Comparison of ENCODE assay signal across 20 cellular contexts in the genomic region with DNA sequence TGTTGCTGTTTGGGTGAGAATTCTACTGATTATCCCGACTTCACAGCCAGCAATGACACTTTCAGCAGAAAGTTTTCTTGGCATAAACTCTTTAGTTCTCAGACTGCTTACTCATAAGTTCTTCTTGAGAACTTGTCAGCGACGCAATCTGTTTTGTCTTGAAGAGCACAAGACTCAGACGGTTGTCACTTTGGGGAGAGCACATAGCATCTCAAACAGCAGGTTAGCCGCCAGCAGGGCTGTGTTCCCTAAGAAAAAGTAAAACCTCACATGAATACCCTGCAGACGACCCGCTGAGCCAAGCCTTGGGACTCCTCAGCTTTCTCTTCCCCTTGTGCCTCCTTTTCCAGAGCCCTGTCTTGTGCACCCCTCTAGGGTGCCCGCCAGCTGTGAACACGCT. TPM values are rescaled to one million over a fixed set of nuclear protein-coding genes. Genes with fewer than 3 reads are reported as not detected.
DNase-seq lines count a peak whose midpoint lies in the region; ATAC-seq, FAIRE-seq and TF ChIP-seq lines count a peak whose summit lies in the region.
"Had no signal": no experiment of that assay in that cellular context is flagged by ENCODE, and none has a peak within 500 bp of the region (broad histone marks: within the 10 kb centered on the region; RNA-seq: fewer than 3 reads in every experiment).

No MANE protein-coding gene starts in this region.

- no peaks in the 10 kb centered on the region for H3K9me3 Mint-ChIP-seq in activated B cell treated with CpG ODN at 0.5 μM for 24 hours

- no peaks in the 10 kb centered on the region for H3K27me3 Mint-ChIP-seq in activated B cell treated with CpG ODN at 0.5 μM for 24 hours

- TF ChIP-seq CTCF in activated B cell treated with CpG ODN at 0.5 μM for 24 hours (IDR thresholded peaks at IDR 0.05): no peak
- TF ChIP-seq CTCF in fibroblast of the aortic adventitia (IDR thresholded peaks at IDR 0.05; ENCODE audit: insufficient read depth, low read length): no peak
- TF ChIP-seq CTCF in retinal pigment epithelial cell (conservative IDR thresholded peaks at IDR 0.05; ENCODE audit: low read depth, low read length): no peak
- TF ChIP-seq CTCF in esophagus muscularis mucosa (IDR thresholded peaks at IDR 0.05): no peak

- CTCF ChIA-PET in activated B cell treated with CpG ODN at 0.5 μM for 24 hours (lab: Charles Lee): no interaction called here

- peak overlapping the region; percentile 24 for H3K4me3 Mint-ChIP-seq in activated B cell treated with CpG ODN at 0.5 μM for 24 hours

- TF ChIP-seq POLR2A in esophagus muscularis mucosa (IDR thresholded peaks at IDR 0.05; ENCODE audit: low read depth) (no peak), GM12891 (IDR thresholded peaks at IDR 0.05; ENCODE audit: low read depth, low read length) (no peak)

- DNase-seq in GM03348 (ENCODE audit: low spot score): peak; percentile 50
- DNase-seq in activated B cell treated with CpG ODN at 0.5 μM for 24 hours: no peak
- DNase-seq in fibroblast of the aortic adventitia (ENCODE audit: low read depth): peak; percentile 38
- peak; percentile 46 for DNase-seq in retinal pigment epithelial cell (ENCODE audit: low read depth)
- no peak for DNase-seq in cerebellar nuclear complex (lab: John Stamatoyannopoulos, UW)
- DNase-seq in esophagus muscularis mucosa (ENCODE audit: extremely low spot score): no peak
- no peak for DNase-seq in DMS79 (lab: John Stamatoyannopoulos, UW)
- DNase-seq in GM12891 (ENCODE audit: insufficient read length, low spot score): no peak
- DNase-seq: activated CD8-positive, alpha-beta memory T cell treated with anti-CD3 and anti-CD28 coated beads for 24 hours; left ventricle myocardium superior; NCI-H1092 treated with DMSO at 0.1 percent for 48 hours; NCI-H2171; NCI-H774; Peyer's patch; right cardiac atrium; stimulated activated CD4-positive, alpha-beta T cell treated with anti-CD3 and anti-CD28 coated beads, Interleukin-2, amount 100 ng/mL, for 24 hours; SW 1271; testis had no signal

- H3K36me3 ChIP-seq in esophagus muscularis mucosa: peaks cover 3 to 43% (median 25%) of the 10 kb centered on the region in 4 donors

- 75% methylated on average over 9 of the region's 9 CpGs for WGBS in esophagus muscularis mucosa

- H3K4me3 ChIP-seq in fibroblast of the aortic adventitia (ENCODE audit: low read depth, low read length) (no peak overlapping the region), retinal pigment epithelial cell (ENCODE audit: low read length) (no peak overlapping the region), esophagus muscularis mucosa (no peak overlapping the region)
- H3K4me3 ChIP-seq: Peyer's patch, testis had no signal

- peaks cover 43% of the 10 kb centered on the region for H3K4me1 Mint-ChIP-seq in activated B cell treated with CpG ODN at 0.5 μM for 24 hours

- POLR2A ChIA-PET in activated B cell treated with CpG ODN at 0.5 μM for 24 hours (lab: Charles Lee): no interaction called here

- H3K27ac Mint-ChIP-seq in activated B cell treated with CpG ODN at 0.5 μM for 24 hours: peak overlapping the region; percentile 86

- no peaks in the 10 kb centered on the region for H3K27me3 ChIP-seq in esophagus muscularis mucosa
- H3K27me3 ChIP-seq: Peyer's patch, testis had no signal

- TF ChIP-seq EP300 in esophagus muscularis mucosa (IDR thresholded peaks at IDR 0.05): no peak

- peaks cover 28% of the 10 kb centered on the region for H3K36me3 Mint-ChIP-seq in activated B cell treated with CpG ODN at 0.5 μM for 24 hours (ENCODE audit: low read depth)

- H3K9me3 ChIP-seq in esophagus muscularis mucosa: no peaks in the 10 kb centered on the region
- H3K9me3 ChIP-seq: Peyer's patch, testis had no signal

- no peak for FAIRE-seq in GM12891 (lab: Jason Lieb, UNC)
- FAIRE-seq: H54 had no signal

- no peaks in the 10 kb centered on the region for H3K4me1 ChIP-seq in esophagus muscularis mucosa
- H3K4me1 ChIP-seq: Peyer's patch, testis had no signal

- intact Hi-C loops in activated B cell treated with CpG ODN at 0.5 μM for 24 hours (cut with micrococcal nuclease) (no loop called here), esophagus muscularis mucosa (cut with DNase I) (no loop called here)

- ATAC-seq in activated B cell treated with CpG ODN at 0.5 μM for 24 hours (ENCODE audit: low read depth): no peak
- ATAC-seq: left ventricle myocardium superior, right cardiac atrium had no signal

- H3K27ac ChIP-seq in esophagus muscularis mucosa (replicated peaks in 1 of 4): peak overlapping the region in 1 of 4 donors; percentile 31
- H3K27ac ChIP-seq: Peyer's patch, testis had no signal

TF ChIP-seq in GM12891, 5 proteins besides CTCF, POLR2A, EP300 and RAD21:
- no peak for TF ChIP-seq PAX5 (IDR thresholded peaks at IDR 0.05; ENCODE audit: insufficient read depth, low read length, severe bottlenecking)
- TF ChIP-seq SPI1 (IDR thresholded peaks at IDR 0.05; ENCODE audit: low read depth, low read length): no peak
- TF ChIP-seq POLR2AphosphoS5 (IDR thresholded peaks at IDR 0.05; ENCODE audit: low read depth, low read length): no peak
- TF ChIP-seq POU2F2 (IDR thresholded peaks at IDR 0.05; ENCODE audit: low read depth, low read length): no peak
- TF ChIP-seq TAF1 (IDR thresholded peaks at IDR 0.05; ENCODE audit: low read depth, low read length): no peak

RNA-seq across cellular contexts. Expression of a gene that starts 11.4 kb away (rescaled TPM):
- total RNA-seq in activated B cell treated with CpG ODN at 0.5 μM for 24 hours (8.1 TPM in 2 replicates), fibroblast of the aortic adventitia (ENCODE audit: low replicate concordance) (0.16 and 1.4 TPM in 2 replicates), esophagus muscularis mucosa (not detected)
- 4.5 TPM for polyA plus RNA-seq in GM12891 (2012; ENCODE audit: low read depth, missing spikeins)
- total RNA-seq: left ventricle myocardium superior had no signal
- polyA plus RNA-seq: neural cell had no signal

RNA-seq across cellular contexts. Expression of a gene that starts 43.8 kb away (rescaled TPM):
- 45.8 and 59.1 TPM in 2 replicates for total RNA-seq in activated B cell treated with CpG ODN at 0.5 μM for 24 hours
- 14.0 and 26.0 TPM in 2 replicates for total RNA-seq in fibroblast of the aortic adventitia (ENCODE audit: low replicate concordance)
- total RNA-seq in esophagus muscularis mucosa: 10 to 100 TPM; 14.4 to 24.9 (median 17.2) TPM
- polyA plus RNA-seq in GM12891 (2012; ENCODE audit: low read depth, missing spikeins): 4.7 TPM

RNA-seq across cellular contexts. Expression of a gene that starts 46.8 kb away (rescaled TPM):
- total RNA-seq in activated B cell treated with CpG ODN at 0.5 μM for 24 hours (35.5 and 35.9 TPM in 2 replicates), fibroblast of the aortic adventitia (ENCODE audit: low replicate concordance) (8.6 and 20.0 TPM in 2 replicates), esophagus muscularis mucosa (10 to 100 TPM; 12.0 to 13.0 (median 12.4) TPM)
- polyA plus RNA-seq in GM12891 (2012; ENCODE audit: low read depth, missing spikeins): 3.8 TPM

RNA-seq across cellular contexts. Expression of a gene that starts 49.5 kb away (rescaled TPM):
- total RNA-seq in activated B cell treated with CpG ODN at 0.5 μM for 24 hours: 13.4 and 15.7 TPM in 2 replicates
- 5.2 and 7.1 TPM in 2 replicates for total RNA-seq in fibroblast of the aortic adventitia (ENCODE audit: low replicate concordance)
- total RNA-seq in esophagus muscularis mucosa: 10 to 100 TPM in 3 of 4 donors, 1 to 10 TPM in 1; 9.1 to 12.6 (median 11.0) TPM
- polyA plus RNA-seq in GM12891 (2012; ENCODE audit: low read depth, missing spikeins): 6.1 TPM

Comparison
In these comparisons a context has a peak if more than half of its experiments do, and no peak if none do; other contexts are left out.
1. DNase-seq: peak in GM03348 (single experiment), fibroblast of the aortic adventitia (single experiment) and retinal pigment epithelial cell (single experiment); none in activated B cell treated with CpG ODN at 0.5 μM for 24 hours (single experiment), cerebellar nuclear complex (0 of 2), esophagus muscularis mucosa (single experiment), DMS79 (single experiment) and GM12891 (single experiment).